ENCODE assay signal across 1 cellular context in genomic region chr3:112629425-112629824, GRCh38.
TF ChIP-seq lines count a peak whose summit lies in the region.

No MANE protein-coding gene starts in this region.

TF ChIP-seq in K562, 482 proteins besides CTCF, POLR2A, EP300 and RAD21 (continued from another document):
- TF ChIP-seq MGA (IDR thresholded peaks at IDR 0.05), result no peak
- TF ChIP-seq CCAR2 (IDR thresholded peaks at IDR 0.05; ENCODE audit: low read depth, low read length), result no peak
- TF ChIP-seq ARID1B (IDR thresholded peaks at IDR 0.05), result 0 out of 2 replicates have a peak, but pooled peaks have one; percentile 16
- no peak for TF ChIP-seq ZNF146 (CRISPR knock-in tag; IDR thresholded peaks at IDR 0.05; ENCODE audit: unreplicated experiment)
